11 cellular contexts compared by ENCODE assay signal in the genomic region with DNA sequence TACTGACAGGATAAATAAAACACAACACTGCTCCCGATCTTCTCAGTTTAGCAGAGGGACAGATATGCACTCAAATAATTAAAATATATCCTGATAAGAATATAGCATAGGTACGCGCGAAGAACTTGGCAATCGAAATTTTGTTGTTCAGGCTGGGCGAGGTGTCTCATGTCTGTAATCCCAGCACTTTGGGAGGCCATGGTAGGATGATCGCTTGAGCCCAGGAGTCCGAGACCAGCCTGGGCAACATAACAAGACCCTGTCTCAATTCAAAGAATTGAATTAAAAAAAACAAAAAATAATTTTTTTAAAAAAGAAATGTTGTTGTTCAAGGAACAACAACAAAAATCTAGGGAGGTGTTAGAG. TPM values are rescaled to one million over a fixed set of nuclear protein-coding genes. Genes with fewer than 3 reads are reported as not detected.
DNase-seq lines count a peak whose midpoint lies in the region; ATAC-seq lines count a peak whose summit lies in the region.
"Had no signal": no experiment of that assay in that cellular context is flagged by ENCODE, and none has a peak within 500 bp of the region (broad histone marks: within the 10 kb centered on the region; RNA-seq: fewer than 3 reads in every experiment).

No MANE protein-coding gene starts in this region.

- peaks cover 77% of the 10 kb centered on the region for H3K4me1 Mint-ChIP-seq in T-helper 1 cell treated with Interleukin-12 subunit alpha and Interleukin-12 subunit beta and Interleukin-4 antibody, amounts not matched to agents 30 μg/mL and 1 μg/mL, for 36 hours (ENCODE audit: low read depth)
- H3K4me1 Mint-ChIP-seq in naive B cell, result peaks cover 58 to 88% (median 74%) of the 10 kb centered on the region in 3 donors

- peak overlapping the region; percentile 96 for H3K27ac Mint-ChIP-seq in T-helper 1 cell treated with Interleukin-12 subunit alpha and Interleukin-12 subunit beta and Interleukin-4 antibody, amounts not matched to agents 30 μg/mL and 1 μg/mL, for 36 hours
- peak overlapping the region; percentile 47 to 100 (median 72) for H3K27ac Mint-ChIP-seq in naive B cell

- intact Hi-C loops in left colon (cut with DNase I, micrococcal nuclease), result no loop called here

- no peaks in the 10 kb centered on the region for H3K9me3 Mint-ChIP-seq in T-helper 1 cell treated with Interleukin-12 subunit alpha and Interleukin-12 subunit beta and Interleukin-4 antibody, amounts not matched to agents 30 μg/mL and 1 μg/mL, for 36 hours
- no peaks in the 10 kb centered on the region for H3K9me3 Mint-ChIP-seq in naive B cell

- no peak for ATAC-seq in naive B cell (ENCODE audit: low read depth in 2 of 2)
- ATAC-seq in left colon, result no peak

- peak overlapping the region; percentile 69 for H3K4me3 Mint-ChIP-seq in T-helper 1 cell treated with Interleukin-12 subunit alpha and Interleukin-12 subunit beta and Interleukin-4 antibody, amounts not matched to agents 30 μg/mL and 1 μg/mL, for 36 hours
- H3K4me3 Mint-ChIP-seq in naive B cell, result peak overlapping the region in 5 of 8 donors; percentile 49 to 83 (median 62)

- H3K27me3 Mint-ChIP-seq in T-helper 1 cell treated with Interleukin-12 subunit alpha and Interleukin-12 subunit beta and Interleukin-4 antibody, amounts not matched to agents 30 μg/mL and 1 μg/mL, for 36 hours (ENCODE audit: low read depth), result no peaks in the 10 kb centered on the region
- H3K27me3 Mint-ChIP-seq in naive B cell, result no peaks in the 10 kb centered on the region

- DNase-seq in T-helper 1 cell, result no peak
- DNase-seq in OCI-M1 (lab: John Stamatoyannopoulos, UW), result peak; percentile 72
- no peak for DNase-seq in naive B cell
- DNase-seq in LoVo (ENCODE audit: low spot score), result no peak
- no peak for DNase-seq in left colon
- DNase-seq: brain microvascular endothelial cell, NCI-H510A had no signal

- H3K36me3 Mint-ChIP-seq in T-helper 1 cell treated with Interleukin-12 subunit alpha and Interleukin-12 subunit beta and Interleukin-4 antibody, amounts not matched to agents 30 μg/mL and 1 μg/mL, for 36 hours (ENCODE audit: low read depth), result peaks cover 62% of the 10 kb centered on the region
- H3K36me3 Mint-ChIP-seq in naive B cell, result peaks cover 16 to 34% of the 10 kb centered on the region in 2 donors

RNA-seq across cellular contexts. Expression of a gene that starts 7.6 kb away (rescaled TPM):
- over 10,000 TPM; 15,630 to 30,116 (median 21,556) TPM for polyA plus RNA-seq in naive B cell (ENCODE audit: low read depth in 6 of 6)
- total RNA-seq in left colon, result 1,000 to 10,000 TPM; 4,423 to 4,762 TPM

RNA-seq across cellular contexts. Expression of a gene that starts 7.8 kb away (rescaled TPM):
- polyA plus RNA-seq in naive B cell (ENCODE audit: low read depth in 6 of 6), result 10 to 100 TPM in 5 of 6 donors, 1 to 10 TPM in 1; 9.3 to 28.6 (median 20.2) TPM
- 1 to 10 TPM; 4.3 to 4.5 TPM for total RNA-seq in left colon
- total RNA-seq: A172, epithelial cell of proximal tubule, SJCRH30 had no signal

RNA-seq across cellular contexts. Expression of a gene that starts 17.4 kb away (rescaled TPM):
- polyA plus RNA-seq in naive B cell (ENCODE audit: low read depth in 6 of 6), result 10 to 100 TPM in 5 of 6 donors, 1 to 10 TPM in 1; 9.4 to 22.4 (median 18.1) TPM
- 10 to 100 TPM; 15.7 to 16.4 TPM for total RNA-seq in left colon

RNA-seq across cellular contexts. Expression of a gene that starts 55.4 kb away (rescaled TPM):
- polyA plus RNA-seq in naive B cell (ENCODE audit: low read depth in 6 of 6), result 10 to 100 TPM; 19.7 to 70.0 (median 53.0) TPM
- 100 to 1,000 TPM in 1 of 2 donors, 10 to 100 TPM in 1; 90.7 to 113 TPM for total RNA-seq in left colon
